16 cellular contexts compared by ENCODE assay signal in genomic region chr16:1093284-1094123, GRCh38. TPM values are rescaled to one million over a fixed set of nuclear protein-coding genes. Genes with fewer than 3 reads are reported as not detected.
A peak's percentile ranks its signal among the peaks of the same experiment; 100 is the strongest.
DNase-seq lines count a peak whose midpoint lies in the region; ATAC-seq, FAIRE-seq and TF ChIP-seq lines count a peak whose summit lies in the region.
"Had no signal": no experiment of that assay in that cellular context is flagged by ENCODE, and none has a peak within 500 bp of the region (broad histone marks: within the 10 kb centered on the region; RNA-seq: fewer than 3 reads in every experiment).

No MANE protein-coding gene starts in this region.

- TF ChIP-seq CTCF in A549 (IDR thresholded peaks at IDR 0.05) (no peak), Panc1 (IDR thresholded peaks at IDR 0.05) (peak; percentile 23; the same call in 1 of the 2 replicates), GM10266 (IDR thresholded peaks at IDR 0.05; ENCODE audit: control insufficient read depth, insufficient read depth, low read depth, missing control alignments) (no peak)

- H3K4me1 ChIP-seq in A549, result peaks cover 35% of the 10 kb centered on the region
- H3K4me1 ChIP-seq in Panc1 (ENCODE audit: control insufficient read depth, insufficient read depth, low read length), result peaks cover 45% of the 10 kb centered on the region
- H3K4me1 ChIP-seq: upper lobe of right lung had no signal

- no peaks in the 10 kb centered on the region for H3K36me3 ChIP-seq in Panc1 (ENCODE audit: control insufficient read depth, insufficient read depth, low read length)
- H3K36me3 ChIP-seq: upper lobe of right lung had no signal

- TF ChIP-seq POLR2A in A549 (IDR thresholded peaks at IDR 0.05; ENCODE audit: low read length) (no peak), erythroblast (IDR thresholded peaks at IDR 0.05; ENCODE audit: low read length) (no peak)

- TF ChIP-seq EP300 in A549 (IDR thresholded peaks at IDR 0.05), result no peak

- no peaks in the 10 kb centered on the region for H3K27me3 ChIP-seq in Panc1 (ENCODE audit: control insufficient read depth, insufficient read depth, low read length)

- DNase-seq in A549 (ENCODE audit: low read depth in 1 of 2, low spot score in 1 of 2) (peak in 1 of 2 experiments; percentile 78), CD1c-positive myeloid dendritic cell (ENCODE audit: extremely low spot score) (peak; percentile 7), Panc1 (ENCODE audit: low read depth, low spot score) (no peak), erythroblast (lab: John Stamatoyannopoulos, UW) (peak; percentile 53 to 75), NCI-H774 (lab: John Stamatoyannopoulos, UW) (no peak), GM10266 (ENCODE audit: extremely low spot score) (no peak)
- DNase-seq: effector CD8-positive, alpha-beta T cell; glutamatergic neuron; NCI-H1092; PC-9; psoas muscle; upper lobe of right lung had no signal

- ATAC-seq in A549, result no peak
- ATAC-seq in Panc1, result peak; percentile 62
- no peak for ATAC-seq in HG03025 (IDR thresholded peaks at IDR 0.05; ENCODE audit: low FRiP score, unreplicated experiment)
- ATAC-seq: psoas muscle, upper lobe of right lung had no signal

- BruUV-seq in Panc1 (replicated peaks; lab: Mats Ljungman, UMichigan), result no TSS peak

- POLR2A ChIA-PET in A549 (lab: Yijun Ruan, JAX), result no interaction called here
- POLR2A ChIA-PET in Panc1 (lab: Charles Lee), result no interaction called here

- intact Hi-C loops in Panc1 (cut with micrococcal nuclease; ENCODE audit: unreplicated experiment), result no loop called here

- no peak overlapping the region for H3K4me2 ChIP-seq in A549
- H3K4me2 ChIP-seq: PC-9 had no signal

- H3K9me3 ChIP-seq in A549, result no peaks in the 10 kb centered on the region
- H3K9me3 ChIP-seq in Panc1 (ENCODE audit: control insufficient read depth, insufficient read depth, low read depth, low read length), result no peaks in the 10 kb centered on the region
- H3K9me3 ChIP-seq: psoas muscle, upper lobe of right lung had no signal

- H3K4me3 ChIP-seq in A549, result no peak overlapping the region
- no peak overlapping the region for H3K4me3 ChIP-seq in Panc1 (ENCODE audit: low read depth in 2 of 2, low read length in 2 of 2)
- H3K4me3 ChIP-seq: PC-9, psoas muscle, upper lobe of right lung had no signal

- H3K27ac ChIP-seq in A549, result no peak overlapping the region
- no peak overlapping the region for H3K27ac ChIP-seq in Panc1 (ENCODE audit: low read length)
- H3K27ac ChIP-seq: PC-9, psoas muscle, upper lobe of right lung had no signal

- no peak for FAIRE-seq in A549 (lab: Jason Lieb, UNC)
- FAIRE-seq: D721Med had no signal

- in situ Hi-C loops in Panc1 (cut with HindIII; ENCODE audit: low pct_unique_long_range_greater_than_20kb, low sequenced_read_pairs), result no loop called here

- TF ChIP-seq RAD21 in A549 (conservative IDR thresholded peaks at IDR 0.05 in 1 of 2, IDR thresholded peaks at IDR 0.05 in 1 of 2), result no peak

- CTCF ChIA-PET in A549 (lab: Yijun Ruan, JAX), result interaction anchor here (1.1 kb wide), 1 partner anchor 75 kb away, joined by 3 read pairs; no protein-coding TSS in a partner anchor
- CTCF ChIA-PET in Panc1 (lab: Charles Lee), result interaction anchor here (0.6 kb wide), 1 partner anchor 36 kb away, joined by 5 read pairs; no protein-coding TSS in a partner anchor

- whole genome bisulfite sequencing in A549 (ENCODE audit: missing lambda C conversion rate), result 85% methylated on average over 41 of the region's 85 CpGs

TF ChIP-seq in A549, 52 proteins besides CTCF, POLR2A, EP300 and RAD21:
- TF ChIP-seq E2F6 (IDR thresholded peaks at IDR 0.05; ENCODE audit: borderline replicate concordance, low read depth) (0 out of 2 replicates have a peak, but pooled peaks have one; percentile 42), BCL3 (IDR thresholded peaks at IDR 0.05) (no peak)

RNA-seq across cellular contexts. Expression of gene C1QTNF8, which starts 2.5 kb away (rescaled TPM):
- not detected in 2 replicates for polyA plus RNA-seq in A549 (2011; rRNA removed)
- polyA plus RNA-seq in A549 (2012; cell fraction: cytosol; rRNA removed), result not detected in 2 replicates
- polyA plus RNA-seq in A549 (2012; cell fraction: nucleus; rRNA removed), result not detected in 2 replicates
- polyA plus RNA-seq in A549 (2017; fragmentation: RNase III; extraction: RNeasy Plus Mini Kit Qiagen cat#74134 plus additional on column Dnase treatment), result not detected in 3 replicates
- polyA minus RNA-seq in A549 (2011; rRNA and poly(A)+ RNA removed), result not detected in 2 replicates
- 0.39 TPM for total RNA-seq in Panc1 (2021; ENCODE audit: unreplicated experiment)
- 0.63 TPM for polyA plus RNA-seq in Panc1 (2012; ENCODE audit: insufficient read length)
- total RNA-seq: mesenteric fat pad, PC-9, psoas muscle, upper lobe of right lung had no signal
- polyA plus RNA-seq: adipose tissue, psoas muscle had no signal

RNA-seq across cellular contexts. Expression of gene SSTR5, which starts 21.0 kb away (rescaled TPM):
- polyA plus RNA-seq in A549 (2011; rRNA removed) (0.08 TPM in 1 of 2 replicates, not detected in the other), A549 (2017; fragmentation: RNase III; extraction: RNeasy Plus Mini Kit Qiagen cat#74134 plus additional on column Dnase treatment) (0.06 TPM in 1 of 3 replicates, not detected in the others)
- 0.09 TPM in 1 of 2 replicates, not detected in the other for polyA plus RNA-seq in A549 (2012; cell fraction: cytosol; rRNA removed)
- polyA plus RNA-seq in A549 (2012; cell fraction: nucleus; rRNA removed), result 0.09 and 0.17 TPM in 2 replicates
- not detected in 2 replicates for polyA minus RNA-seq in A549 (2011; rRNA and poly(A)+ RNA removed)
- total RNA-seq in Panc1 (2021; ENCODE audit: unreplicated experiment), result 2.8 TPM
- polyA plus RNA-seq in Panc1 (2012; ENCODE audit: insufficient read length), result 12.8 TPM
- total RNA-seq: mesenteric fat pad, PC-9, upper lobe of right lung had no signal

RNA-seq across cellular contexts. Expression of gene CACNA1H, which starts 59.4 kb away (rescaled TPM):
- polyA plus RNA-seq in A549 (2011; rRNA removed), result 7.2 and 8.6 TPM in 2 replicates
- 11.7 and 18.5 TPM in 2 replicates for polyA plus RNA-seq in A549 (2012; cell fraction: cytosol; rRNA removed)
- polyA plus RNA-seq in A549 (2012; cell fraction: nucleus; rRNA removed), result 41.3 and 56.9 TPM in 2 replicates
- polyA plus RNA-seq in A549 (2017; fragmentation: RNase III; extraction: RNeasy Plus Mini Kit Qiagen cat#74134 plus additional on column Dnase treatment), result 11.7 to 15.8 TPM (median 14.1 TPM) in 3 replicates
- polyA minus RNA-seq in A549 (2011; rRNA and poly(A)+ RNA removed), result 14.1 and 17.6 TPM in 2 replicates
- 31.1 TPM for total RNA-seq in Panc1 (2021; ENCODE audit: unreplicated experiment)
- polyA plus RNA-seq in Panc1 (2012; ENCODE audit: insufficient read length), result 40.3 TPM
- total RNA-seq: PC-9 had no signal

Comparison
In these comparisons a context has a peak if more than half of its experiments do, and no peak if none do; other contexts are left out.
1. DNase-seq: peak in CD1c-positive myeloid dendritic cell (single experiment) and erythroblast (2 of 2); none in Panc1 (single experiment), NCI-H774 (single experiment) and GM10266 (single experiment).